Comparison of ENCODE assay signal across 9 cellular contexts in the genomic region with DNA sequence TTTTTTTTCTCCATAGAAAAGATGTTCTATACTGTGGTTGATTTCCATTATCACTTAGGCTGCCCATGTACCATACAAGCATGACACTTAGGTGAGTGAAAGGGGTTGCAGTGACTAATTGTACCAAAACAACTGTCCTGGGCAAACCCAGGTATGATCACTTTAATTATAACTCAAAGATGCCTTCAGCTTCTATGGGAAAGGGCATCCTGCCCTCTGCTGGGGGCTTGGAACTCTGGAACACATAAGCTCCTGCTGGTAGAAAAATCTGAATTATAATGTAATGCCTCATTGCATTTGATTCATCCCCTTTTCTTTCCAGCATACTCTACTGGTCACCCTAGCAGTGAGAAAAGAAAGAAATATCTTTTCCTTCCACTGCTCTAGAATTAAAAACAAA.
DNase-seq lines count a peak whose midpoint lies in the region; ATAC-seq and TF ChIP-seq lines count a peak whose summit lies in the region.
"Had no signal": no experiment of that assay in that cellular context is flagged by ENCODE, and none has a peak within 500 bp of the region (broad histone marks: within the 10 kb centered on the region; RNA-seq: fewer than 3 reads in every experiment).

No MANE protein-coding gene starts in this region.

- H3K9me3 ChIP-seq in thoracic aorta = no peaks in the 10 kb centered on the region

- POLR2A ChIA-PET in BJ (lab: Charles Lee) = no interaction called here

- no peak overlapping the region for H3K4me3 Mint-ChIP-seq in stimulated activated memory B cell treated with anti-CD40 and anti-IgM and Interleukin-4, amounts not matched to agents 10 μg/mL and 1 μg/mL and 100 μg/mL, for 72 hours

- ATAC-seq in SK-N-SH treated with all-trans-retinoic acid at 6 μM for 48 hours (peak; percentile 74), thoracic aorta (ENCODE audit: insufficient number of reproducible peaks, low FRiP score, low read depth) (no peak), HG02763 (IDR thresholded peaks at IDR 0.05; ENCODE audit: unreplicated experiment) (no peak)
- no peak for ATAC-seq in stimulated activated memory B cell treated with anti-CD40 and anti-IgM and Interleukin-4, amounts not matched to agents 10 μg/mL and 1 μg/mL and 100 μg/mL, for 72 hours

- no peaks in the 10 kb centered on the region for H3K36me3 Mint-ChIP-seq in stimulated activated memory B cell treated with anti-CD40 and anti-IgM and Interleukin-4, amounts not matched to agents 10 μg/mL and 1 μg/mL and 100 μg/mL, for 72 hours

- no peaks in the 10 kb centered on the region for H3K9me3 Mint-ChIP-seq in stimulated activated memory B cell treated with anti-CD40 and anti-IgM and Interleukin-4, amounts not matched to agents 10 μg/mL and 1 μg/mL and 100 μg/mL, for 72 hours

- no peaks in the 10 kb centered on the region for H3K27me3 Mint-ChIP-seq in stimulated activated memory B cell treated with anti-CD40 and anti-IgM and Interleukin-4, amounts not matched to agents 10 μg/mL and 1 μg/mL and 100 μg/mL, for 72 hours

- CTCF ChIA-PET in BJ (lab: Yijun Ruan, JAX) = interaction anchor here (0.6 to 2.7 kb wide), 5 partner anchors 9 to 172 kb away, joined by 3 to 19 read pairs (median 5); no protein-coding TSS in a partner anchor

- H3K36me3 ChIP-seq in BJ (ENCODE audit: control insufficient read depth, insufficient read depth, low read length) (no peaks in the 10 kb centered on the region), H7 (replicated peaks; ENCODE audit: control insufficient read depth, insufficient read depth, low read length) (no peaks in the 10 kb centered on the region), thoracic aorta (no peaks in the 10 kb centered on the region)

- H3K27ac ChIP-seq in thoracic aorta = peak overlapping the region; percentile 48 to 57
- H3K27ac ChIP-seq: KMS-11 had no signal

- H3K4me1 Mint-ChIP-seq in stimulated activated memory B cell treated with anti-CD40 and anti-IgM and Interleukin-4, amounts not matched to agents 10 μg/mL and 1 μg/mL and 100 μg/mL, for 72 hours = peaks cover 5% of the 10 kb centered on the region

- no peak overlapping the region for H3K4me3 ChIP-seq in BJ (ENCODE audit: low read depth, low read length)
- H3K4me3 ChIP-seq in H7 (ENCODE audit: insufficient read depth, low read depth, low read length) = no peak overlapping the region
- no peak overlapping the region for H3K4me3 ChIP-seq in foreskin fibroblast (ENCODE audit: low read depth in 1 of 2, low read length in 2 of 2)
- peak overlapping the region; percentile 2 for H3K4me3 ChIP-seq in thoracic aorta

- TF ChIP-seq CTCF in BJ (IDR thresholded peaks at IDR 0.05; ENCODE audit: insufficient read depth, low read depth, low read length) = peak; percentile 60
- TF ChIP-seq CTCF in foreskin fibroblast (IDR thresholded peaks at IDR 0.05; ENCODE audit: low read depth, low read length) = peak; percentile 71
- TF ChIP-seq CTCF in thoracic aorta (IDR thresholded peaks at IDR 0.05) = peak; percentile 43

- DNase-seq in BJ (ENCODE audit: low read depth) (no peak), H7 (peak; percentile 11), foreskin fibroblast (peak; percentile 57 to 84), thoracic aorta (ENCODE audit: low spot score) (no peak)
- no peak for DNase-seq in activated effector memory CD4-positive, alpha-beta T cell treated with Interleukin-2 at 50 U/mL for 16 hours

- H3K4me1 ChIP-seq in thoracic aorta (ENCODE audit: control insufficient read depth in 1 of 2, low read depth in 2 of 2) = peaks cover 0 to 23% of the 10 kb centered on the region in 2 donors

- no peak overlapping the region for H3K27ac Mint-ChIP-seq in stimulated activated memory B cell treated with anti-CD40 and anti-IgM and Interleukin-4, amounts not matched to agents 10 μg/mL and 1 μg/mL and 100 μg/mL, for 72 hours

- H3K27me3 ChIP-seq in BJ (ENCODE audit: control insufficient read depth, insufficient read depth, low read length) (no peaks in the 10 kb centered on the region), H7 (ENCODE audit: control insufficient read depth, insufficient read depth, low read length) (no peaks in the 10 kb centered on the region), thoracic aorta (replicated peaks; ENCODE audit: insufficient read depth) (no peaks in the 10 kb centered on the region)

TF ChIP-seq in SK-N-SH treated with all-trans-retinoic acid at 6 μM for 48 hours, 23 proteins besides CTCF, POLR2A, EP300 and RAD21:
- TF ChIP-seq PPARA (CRISPR knock-in tag; IDR thresholded peaks at IDR 0.05; ENCODE audit: borderline replicate concordance) = no peak
- TF ChIP-seq, protein P1, sequence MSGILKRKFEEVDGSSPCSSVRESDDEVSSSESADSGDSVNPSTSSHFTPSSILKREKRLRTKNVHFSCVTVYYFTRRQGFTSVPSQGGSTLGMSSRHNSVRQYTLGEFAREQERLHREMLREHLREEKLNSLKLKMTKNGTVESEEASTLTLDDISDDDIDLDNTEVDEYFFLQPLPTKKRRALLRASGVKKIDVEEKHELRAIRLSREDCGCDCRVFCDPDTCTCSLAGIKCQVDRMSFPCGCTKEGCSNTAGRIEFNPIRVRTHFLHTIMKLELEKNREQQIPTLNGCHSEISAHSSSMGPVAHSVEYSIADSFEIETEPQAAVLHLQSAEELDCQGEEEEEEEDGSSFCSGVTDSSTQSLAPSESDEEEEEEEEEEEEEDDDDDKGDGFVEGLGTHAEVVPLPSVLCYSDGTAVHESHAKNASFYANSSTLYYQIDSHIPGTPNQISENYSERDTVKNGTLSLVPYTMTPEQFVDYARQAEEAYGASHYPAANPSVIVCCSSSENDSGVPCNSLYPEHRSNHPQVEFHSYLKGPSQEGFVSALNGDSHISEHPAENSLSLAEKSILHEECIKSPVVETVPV (CRISPR knock-in tag; IDR thresholded peaks at IDR 0.05) = no peak
- TF ChIP-seq ISL1 (CRISPR knock-in tag; IDR thresholded peaks at IDR 0.05) = no peak
- no peak for TF ChIP-seq ARNTL (CRISPR knock-in tag; IDR thresholded peaks at IDR 0.05; ENCODE audit: borderline replicate concordance, low read depth)
- TF ChIP-seq GLIS3 (CRISPR knock-in tag; IDR thresholded peaks at IDR 0.05) = no peak
- no peak for TF ChIP-seq BACH2 (CRISPR knock-in tag; IDR thresholded peaks at IDR 0.05; ENCODE audit: borderline replicate concordance)
- TF ChIP-seq, protein P2, sequence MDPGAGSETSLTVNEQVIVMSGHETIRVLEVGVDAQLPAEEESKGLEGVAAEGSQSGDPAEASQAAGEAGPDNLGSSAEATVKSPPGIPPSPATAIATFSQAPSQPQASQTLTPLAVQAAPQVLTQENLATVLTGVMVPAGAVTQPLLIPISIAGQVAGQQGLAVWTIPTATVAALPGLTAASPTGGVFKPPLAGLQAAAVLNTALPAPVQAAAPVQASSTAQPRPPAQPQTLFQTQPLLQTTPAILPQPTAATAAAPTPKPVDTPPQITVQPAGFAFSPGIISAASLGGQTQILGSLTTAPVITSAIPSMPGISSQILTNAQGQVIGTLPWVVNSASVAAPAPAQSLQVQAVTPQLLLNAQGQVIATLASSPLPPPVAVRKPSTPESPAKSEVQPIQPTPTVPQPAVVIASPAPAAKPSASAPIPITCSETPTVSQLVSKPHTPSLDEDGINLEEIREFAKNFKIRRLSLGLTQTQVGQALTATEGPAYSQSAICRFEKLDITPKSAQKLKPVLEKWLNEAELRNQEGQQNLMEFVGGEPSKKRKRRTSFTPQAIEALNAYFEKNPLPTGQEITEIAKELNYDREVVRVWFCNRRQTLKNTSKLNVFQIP (CRISPR knock-in tag; IDR thresholded peaks at IDR 0.05; ENCODE audit: borderline replicate concordance, low read depth) = no peak
- no peak for TF ChIP-seq CSDC2 (CRISPR knock-in tag; IDR thresholded peaks at IDR 0.05)
- TF ChIP-seq, protein P3, sequence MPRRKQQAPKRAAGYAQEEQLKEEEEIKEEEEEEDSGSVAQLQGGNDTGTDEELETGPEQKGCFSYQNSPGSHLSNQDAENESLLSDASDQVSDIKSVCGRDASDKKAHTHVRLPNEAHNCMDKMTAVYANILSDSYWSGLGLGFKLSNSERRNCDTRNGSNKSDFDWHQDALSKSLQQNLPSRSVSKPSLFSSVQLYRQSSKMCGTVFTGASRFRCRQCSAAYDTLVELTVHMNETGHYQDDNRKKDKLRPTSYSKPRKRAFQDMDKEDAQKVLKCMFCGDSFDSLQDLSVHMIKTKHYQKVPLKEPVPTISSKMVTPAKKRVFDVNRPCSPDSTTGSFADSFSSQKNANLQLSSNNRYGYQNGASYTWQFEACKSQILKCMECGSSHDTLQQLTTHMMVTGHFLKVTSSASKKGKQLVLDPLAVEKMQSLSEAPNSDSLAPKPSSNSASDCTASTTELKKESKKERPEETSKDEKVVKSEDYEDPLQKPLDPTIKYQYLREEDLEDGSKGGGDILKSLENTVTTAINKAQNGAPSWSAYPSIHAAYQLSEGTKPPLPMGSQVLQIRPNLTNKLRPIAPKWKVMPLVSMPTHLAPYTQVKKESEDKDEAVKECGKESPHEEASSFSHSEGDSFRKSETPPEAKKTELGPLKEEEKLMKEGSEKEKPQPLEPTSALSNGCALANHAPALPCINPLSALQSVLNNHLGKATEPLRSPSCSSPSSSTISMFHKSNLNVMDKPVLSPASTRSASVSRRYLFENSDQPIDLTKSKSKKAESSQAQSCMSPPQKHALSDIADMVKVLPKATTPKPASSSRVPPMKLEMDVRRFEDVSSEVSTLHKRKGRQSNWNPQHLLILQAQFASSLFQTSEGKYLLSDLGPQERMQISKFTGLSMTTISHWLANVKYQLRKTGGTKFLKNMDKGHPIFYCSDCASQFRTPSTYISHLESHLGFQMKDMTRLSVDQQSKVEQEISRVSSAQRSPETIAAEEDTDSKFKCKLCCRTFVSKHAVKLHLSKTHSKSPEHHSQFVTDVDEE (CRISPR knock-in tag; IDR thresholded peaks at IDR 0.05) = no peak
- TF ChIP-seq TOX (CRISPR knock-in tag; IDR thresholded peaks at IDR 0.05; ENCODE audit: borderline replicate concordance) = no peak
- TF ChIP-seq SNAI2 (CRISPR knock-in tag; IDR thresholded peaks at IDR 0.05) = no peak
- no peak for TF ChIP-seq ZNF8 (CRISPR knock-in tag; IDR thresholded peaks at IDR 0.05)
- TF ChIP-seq OSR1 (CRISPR knock-in tag; IDR thresholded peaks at IDR 0.05) = no peak
- no peak for TF ChIP-seq ZFP30 (CRISPR knock-in tag; IDR thresholded peaks at IDR 0.05)
- no peak for TF ChIP-seq ZC3H10 (CRISPR knock-in tag; IDR thresholded peaks at IDR 0.05)

Comparison
In these comparisons a context has a peak if more than half of its experiments do, and no peak if none do; other contexts are left out.
1. DNase-seq: peak in H7 (single experiment) and foreskin fibroblast (2 of 2); none in BJ (single experiment), thoracic aorta (single experiment) and activated effector memory CD4-positive, alpha-beta T cell treated with Interleukin-2 at 50 U/mL for 16 hours (single experiment).
2. Peak in every context shown above with its lines, with median percentiles within 50 percentile points of each other: CTCF ChIP-seq.